24 cellular contexts compared by ENCODE assay signal in the genomic region with DNA sequence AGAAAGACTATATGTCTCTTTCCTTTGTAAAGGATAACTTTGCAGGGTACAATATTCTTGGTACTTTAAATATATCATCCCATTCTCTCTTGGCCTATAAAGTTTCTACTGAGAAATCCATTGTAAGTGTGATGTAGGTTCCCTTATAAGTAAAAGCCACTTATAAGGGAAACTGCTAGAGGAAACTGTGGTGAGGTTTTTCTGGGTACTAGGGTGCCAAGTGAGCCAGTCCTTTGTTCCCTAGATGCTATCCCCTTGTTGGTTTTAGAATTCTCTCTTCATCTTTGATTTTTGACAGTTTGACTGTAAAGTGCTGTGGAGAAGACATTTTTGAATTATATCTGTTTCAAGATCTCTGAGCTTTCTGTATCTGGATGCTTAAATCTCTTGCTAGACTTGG.
DNase-seq lines count a peak whose midpoint lies in the region; ATAC-seq, FAIRE-seq and TF ChIP-seq lines count a peak whose summit lies in the region.
"Had no signal": no experiment of that assay in that cellular context is flagged by ENCODE, and none has a peak within 500 bp of the region (broad histone marks: within the 10 kb centered on the region; RNA-seq: fewer than 3 reads in every experiment).

No MANE protein-coding gene starts in this region.

- no peak for FAIRE-seq in kidney (lab: Jason Lieb, UNC)
- FAIRE-seq: GM19239, HepG2 had no signal

- peaks cover 10% of the 10 kb centered on the region for H3K4me1 Mint-ChIP-seq in CD4-positive, alpha-beta T cell (ENCODE audit: low read depth)
- peaks cover 7% of the 10 kb centered on the region for H3K4me1 Mint-ChIP-seq in activated T-helper 17 cell treated with anti-CD3 and anti-CD28 coated beads, Interleukin-2, amount 50 U/mL, for 72 hours

- intact Hi-C loops in CD4-positive, alpha-beta T cell (cut with DNase I, micrococcal nuclease): no loop called here
- intact Hi-C loops in PC-9 (cut with micrococcal nuclease; ENCODE audit: unreplicated experiment) (no loop called here), kidney (cut with DNase I) (no loop called here)

- H3K9ac ChIP-seq in BLaER1 (no peak overlapping the region), kidney (ENCODE audit: low read length in 2 of 2) (no peak overlapping the region)

- no peaks in the 10 kb centered on the region for H4K20me1 ChIP-seq in BLaER1
- H4K20me1 ChIP-seq in PC-9 (ENCODE audit: insufficient read depth): no peaks in the 10 kb centered on the region

- H3K27me3 Mint-ChIP-seq in CD4-positive, alpha-beta T cell: no peaks in the 10 kb centered on the region
- no peaks in the 10 kb centered on the region for H3K27me3 Mint-ChIP-seq in activated T-helper 17 cell treated with anti-CD3 and anti-CD28 coated beads, Interleukin-2, amount 50 U/mL, for 72 hours
- H3K27me3 Mint-ChIP-seq: progenitor cell of endocrine pancreas had no signal

- no peaks in the 10 kb centered on the region for H3K27me3 ChIP-seq in BLaER1
- H3K27me3 ChIP-seq in CD4-positive, alpha-beta T cell (ENCODE audit: control insufficient read depth, insufficient read depth, low read length): no peaks in the 10 kb centered on the region
- no peaks in the 10 kb centered on the region for H3K27me3 ChIP-seq in PC-9 (ENCODE audit: insufficient read depth, low read depth)
- H3K27me3 ChIP-seq: heart left ventricle, sigmoid colon, stomach, tibial nerve had no signal

- peaks cover 9% of the 10 kb centered on the region for H3K4me1 ChIP-seq in BLaER1
- H3K4me1 ChIP-seq in PC-9 (replicated peaks; ENCODE audit: insufficient read depth): no peaks in the 10 kb centered on the region
- no peaks in the 10 kb centered on the region for H3K4me1 ChIP-seq in kidney (ENCODE audit: control insufficient read depth in 1 of 2, insufficient read depth in 1 of 2, low read depth in 1 of 2, low read length in 2 of 2)
- H3K4me1 ChIP-seq: heart left ventricle, sigmoid colon, stomach, tibial nerve had no signal

- H3K79me2 ChIP-seq in PC-9 (ENCODE audit: low read depth): no peaks in the 10 kb centered on the region

- H3K4me2 ChIP-seq in BLaER1 (peak overlapping the region; percentile 32), PC-9 (0 out of 2 replicates have a peak overlapping the region, but pooled peaks have one; percentile 1)

- H3F3A ChIP-seq in PC-9 (ENCODE audit: insufficient read depth, low read depth): no peaks in the 10 kb centered on the region

- peaks cover 2% of the 10 kb centered on the region for H3K9me3 Mint-ChIP-seq in CD4-positive, alpha-beta T cell
- peaks cover 3% of the 10 kb centered on the region for H3K9me3 Mint-ChIP-seq in activated T-helper 17 cell treated with anti-CD3 and anti-CD28 coated beads, Interleukin-2, amount 50 U/mL, for 72 hours

- peak; percentile 34 for ATAC-seq in CD4-positive, alpha-beta T cell (ENCODE audit: poor library complexity)
- ATAC-seq in activated T-helper 17 cell treated with anti-CD3 and anti-CD28 coated beads, Interleukin-2, amount 50 U/mL, for 72 hours (replicated peaks): peak; percentile 70
- no peak for ATAC-seq in GM18502 (IDR thresholded peaks at IDR 0.05; ENCODE audit: poor library complexity, unreplicated experiment)
- ATAC-seq: heart left ventricle, HepG2, Panc1 had no signal

- H3K36me3 Mint-ChIP-seq in CD4-positive, alpha-beta T cell (ENCODE audit: low read depth): no peaks in the 10 kb centered on the region
- no peaks in the 10 kb centered on the region for H3K36me3 Mint-ChIP-seq in activated T-helper 17 cell treated with anti-CD3 and anti-CD28 coated beads, Interleukin-2, amount 50 U/mL, for 72 hours (ENCODE audit: low read depth)
- H3K36me3 Mint-ChIP-seq: CD4-positive, CD25-positive, alpha-beta regulatory T cell had no signal

- H3K27ac ChIP-seq in BLaER1: no peak overlapping the region
- no peak overlapping the region for H3K27ac ChIP-seq in CD4-positive, alpha-beta T cell (ENCODE audit: low read depth, low read length)
- no peak overlapping the region for H3K27ac ChIP-seq in PC-9
- H3K27ac ChIP-seq in kidney (ENCODE audit: low read depth in 2 of 2, low read length in 2 of 2): no peak overlapping the region
- H3K27ac ChIP-seq: heart left ventricle, sigmoid colon, stomach, tibial nerve had no signal

- H2AFZ ChIP-seq in PC-9: 0 out of 2 replicates have a peak overlapping the region, but pooled peaks have one; percentile 35

- no peak for DNase-seq in CD4-positive, alpha-beta T cell
- no peak for DNase-seq in PC-9
- no peak for DNase-seq in activated gamma-delta T cell treated with Interleukin-2 at 50 U/mL for 16 hours
- no peak for DNase-seq in kidney
- DNase-seq: activated CD4-positive, alpha-beta T cell treated with anti-CD3 and anti-CD28 coated beads, Interleukin-2, amount 50 U/mL, for 1 hour; activated T-cell treated with anti-CD3 and anti-CD28 coated beads, Interleukin-2, amount 50 U/mL, for 1 hour; DMS 273 treated with DMSO at 0.1 percent for 48 hours; effector CD4-positive, alpha-beta T cell; erythroblast; heart left ventricle; NCI-H1436 treated with DMSO at 0.1 percent for 48 hours; NCI-H510A; SIG-M5; sigmoid colon; stomach had no signal

- BruUV-seq in PC-9 (replicated peaks; lab: Mats Ljungman, UMichigan): no TSS peak

- H3K9me2 ChIP-seq in PC-9 (ENCODE audit: insufficient read depth): 0 out of 2 replicates have a peak, but pooled peaks cover 4% of the 10 kb centered on the region

- H3K36me3 ChIP-seq in BLaER1 (no peaks in the 10 kb centered on the region), PC-9 (ENCODE audit: low read depth) (no peaks in the 10 kb centered on the region), kidney (ENCODE audit: control insufficient read depth in 1 of 2, insufficient read depth in 2 of 2, low read length in 2 of 2) (no peaks in the 10 kb centered on the region)
- H3K36me3 ChIP-seq: heart left ventricle, sigmoid colon, stomach, tibial nerve had no signal

- CTCF ChIA-PET in CD4-positive, alpha-beta T cell (lab: Charles Lee): no interaction called here
- CTCF ChIA-PET in PC-9 (lab: Charles Lee): no interaction called here

- no peak overlapping the region for H3K4me3 Mint-ChIP-seq in CD4-positive, alpha-beta T cell
- H3K4me3 Mint-ChIP-seq in activated T-helper 17 cell treated with anti-CD3 and anti-CD28 coated beads, Interleukin-2, amount 50 U/mL, for 72 hours: peak overlapping the region; percentile 3
- H3K4me3 Mint-ChIP-seq: CD4-positive, CD25-positive, alpha-beta regulatory T cell had no signal

- TF ChIP-seq CTCF in CD4-positive, alpha-beta T cell (IDR thresholded peaks at IDR 0.05): no peak
- TF ChIP-seq CTCF in PC-9 (conservative IDR thresholded peaks at IDR 0.05) (no peak), kidney (IDR thresholded peaks at IDR 0.05; ENCODE audit: borderline replicate concordance, extremely low read depth, insufficient read depth) (no peak)

- H3K27ac Mint-ChIP-seq in CD4-positive, alpha-beta T cell: no peak overlapping the region
- no peak overlapping the region for H3K27ac Mint-ChIP-seq in activated T-helper 17 cell treated with anti-CD3 and anti-CD28 coated beads, Interleukin-2, amount 50 U/mL, for 72 hours
- H3K27ac Mint-ChIP-seq: CD4-positive, CD25-positive, alpha-beta regulatory T cell; progenitor cell of endocrine pancreas had no signal

- POLR2A ChIA-PET in CD4-positive, alpha-beta T cell (lab: Charles Lee): no interaction called here
- POLR2A ChIA-PET in PC-9 (lab: Charles Lee; ENCODE audit: unreplicated experiment): no interaction called here

- H3K4me3 ChIP-seq in BLaER1: no peak overlapping the region
- H3K4me3 ChIP-seq in PC-9: no peak overlapping the region
- no peak overlapping the region for H3K4me3 ChIP-seq in kidney (ENCODE audit: low read length in 2 of 2)
- H3K4me3 ChIP-seq: heart left ventricle, sigmoid colon, stomach, tibial nerve had no signal

- H3K9me3 ChIP-seq in BLaER1: no peaks in the 10 kb centered on the region
- H3K9me3 ChIP-seq in CD4-positive, alpha-beta T cell (ENCODE audit: control insufficient read depth, low read length): no peaks in the 10 kb centered on the region
- H3K9me3 ChIP-seq in PC-9 (ENCODE audit: insufficient read depth, low read depth): no peaks in the 10 kb centered on the region
- peaks cover 0 to 3% of the 10 kb centered on the region in 2 donors for H3K9me3 ChIP-seq in kidney (ENCODE audit: control insufficient read depth in 1 of 2, low read length in 2 of 2)
- H3K9me3 ChIP-seq: sigmoid colon had no signal
